In genomic region chr5:41432481-41433253, GRCh38 we compare ENCODE assay signal across 16 cellular contexts.
"Had no signal": no experiment of that assay in that cellular context is flagged by ENCODE, and none has a peak within 500 bp of the region (broad histone marks: within the 10 kb centered on the region; RNA-seq: fewer than 3 reads in every experiment).

No MANE protein-coding gene starts in this region.

- H3K9me3 ChIP-seq: heart left ventricle, lower lobe of right lung, spleen, tibial artery, upper lobe of right lung, vagina had no signal

- H3K4me3 ChIP-seq: heart left ventricle, lower lobe of right lung, spleen, tibial artery, upper lobe of right lung, vagina had no signal

- DNase-seq: effector memory CD4-positive, alpha-beta T cell; hippocampal formation; kidney glomerular epithelial cell; lower lobe of right lung; natural killer cell; right cardiac atrium; spleen; stimulated activated CD4-positive, alpha-beta T cell treated with anti-CD3 and anti-CD28 coated beads, Interleukin-15, amount 100 ng/mL, for 24 hours; stimulated activated CD4-positive, alpha-beta T cell treated with anti-CD3 and anti-CD28 coated beads, Interleukin-1b, Interleukin-23, amount 100 ng/mL, for 48 hours; stimulated activated CD4-positive, alpha-beta T cell treated with anti-CD3 and anti-CD28 coated beads, Interleukin-4, amount 100 ng/mL, for 24 hours; tibial artery; upper lobe of right lung had no signal

- H3K4me1 ChIP-seq: lower lobe of right lung, spleen, tibial artery, upper lobe of right lung, vagina had no signal

- H3K27me3 ChIP-seq: heart left ventricle, spleen, tibial artery, upper lobe of right lung, vagina had no signal

- ATAC-seq: esophagus mucosa; heart left ventricle; lower lobe of right lung; natural killer cell; stimulated activated memory B cell treated with anti-CD40 and anti-IgM and Interleukin-4, amounts not matched to agents 10 μg/mL and 1 μg/mL and 100 μg/mL, for 72 hours; upper lobe of right lung had no signal

- H3K36me3 ChIP-seq: heart left ventricle, lower lobe of right lung, spleen, tibial artery, upper lobe of right lung, vagina had no signal

- H3K27ac ChIP-seq: lower lobe of right lung, spleen, tibial artery, upper lobe of right lung, vagina had no signal
